8 cellular contexts compared by ENCODE assay signal in genomic region chr1:208731976-208732821, GRCh38.
DNase-seq lines count a peak whose midpoint lies in the region; ATAC-seq, FAIRE-seq and TF ChIP-seq lines count a peak whose summit lies in the region.

No MANE protein-coding gene starts in this region.

- H3K27me3 ChIP-seq in tibial artery, result no peaks in the 10 kb centered on the region

- no peak overlapping the region for H3K27ac ChIP-seq in tibial artery

- H3K36me3 Mint-ChIP-seq in stimulated activated naive B cell treated with anti-CD40 and anti-IgM and Interleukin-4, amounts not matched to agents 10 μg/mL and 1 μg/mL and 100 μg/mL, for 72 hours, result no peaks in the 10 kb centered on the region

- no peaks in the 10 kb centered on the region for H3K27me3 Mint-ChIP-seq in stimulated activated naive B cell treated with anti-CD40 and anti-IgM and Interleukin-4, amounts not matched to agents 10 μg/mL and 1 μg/mL and 100 μg/mL, for 72 hours

- H3K36me3 ChIP-seq in tibial artery, result no peaks in the 10 kb centered on the region

- H3K9me3 Mint-ChIP-seq in stimulated activated naive B cell treated with anti-CD40 and anti-IgM and Interleukin-4, amounts not matched to agents 10 μg/mL and 1 μg/mL and 100 μg/mL, for 72 hours, result no peaks in the 10 kb centered on the region

- no peak for TF ChIP-seq CTCF in tibial artery (IDR thresholded peaks at IDR 0.05)

- FAIRE-seq in GM12891 (lab: Jason Lieb, UNC), result no peak

- peak overlapping the region; percentile 36 to 75 for H3K4me3 Mint-ChIP-seq in stimulated activated naive B cell treated with anti-CD40 and anti-IgM and Interleukin-4, amounts not matched to agents 10 μg/mL and 1 μg/mL and 100 μg/mL, for 72 hours

- H3K4me1 ChIP-seq in tibial artery, result no peaks in the 10 kb centered on the region

- no peak overlapping the region for H3K4me3 ChIP-seq in tibial artery

- ATAC-seq in GM19351 (IDR thresholded peaks at IDR 0.05; ENCODE audit: unreplicated experiment) (peak; percentile 89), HG03354 (IDR thresholded peaks at IDR 0.05; ENCODE audit: poor library complexity, severe bottlenecking, unreplicated experiment) (peak; percentile 97)
- peak; percentile 48 to 60 for ATAC-seq in stimulated activated naive B cell treated with anti-CD40 and anti-IgM and Interleukin-4, amounts not matched to agents 10 μg/mL and 1 μg/mL and 100 μg/mL, for 72 hours (replicated peaks)

- peak; percentile 88 for DNase-seq in COR-L47 (lab: John Stamatoyannopoulos, UW)
- peak; percentile 96 for DNase-seq in SK-N-DZ (ENCODE audit: low spot score)
- no peak for DNase-seq in stimulated activated naive B cell treated with anti-CD40 and anti-IgM and Interleukin-4, amounts not matched to agents 10 μg/mL and 1 μg/mL and 100 μg/mL, for 72 hours
- no peak for DNase-seq in A172 (ENCODE audit: low spot score)
- no peak for DNase-seq in tibial artery
- no peak for DNase-seq in GM12891 (ENCODE audit: insufficient read length, low spot score)

- peak overlapping the region; percentile 20 for H3K27ac Mint-ChIP-seq in stimulated activated naive B cell treated with anti-CD40 and anti-IgM and Interleukin-4, amounts not matched to agents 10 μg/mL and 1 μg/mL and 100 μg/mL, for 72 hours

- TF ChIP-seq POLR2A in GM12891 (IDR thresholded peaks at IDR 0.05; ENCODE audit: low read depth, low read length), result no peak

- H3K9me3 ChIP-seq in tibial artery, result no peaks in the 10 kb centered on the region

- H3K4me1 Mint-ChIP-seq in stimulated activated naive B cell treated with anti-CD40 and anti-IgM and Interleukin-4, amounts not matched to agents 10 μg/mL and 1 μg/mL and 100 μg/mL, for 72 hours, result peaks cover 0 to 15% of the 10 kb centered on the region in 2 donors

- intact Hi-C loops in tibial artery (cut with DNase I; ENCODE audit: low total_unique reads), result no loop called here

TF ChIP-seq in GM12891, 5 proteins besides CTCF, POLR2A, EP300 and RAD21:
- TF ChIP-seq SPI1 (IDR thresholded peaks at IDR 0.05; ENCODE audit: low read depth, low read length) (no peak), PAX5 (IDR thresholded peaks at IDR 0.05; ENCODE audit: insufficient read depth, low read length, severe bottlenecking) (no peak), POU2F2 (IDR thresholded peaks at IDR 0.05; ENCODE audit: low read depth, low read length) (no peak), TAF1 (IDR thresholded peaks at IDR 0.05; ENCODE audit: low read depth, low read length) (no peak), POLR2AphosphoS5 (IDR thresholded peaks at IDR 0.05; ENCODE audit: low read depth, low read length) (no peak)
TF ChIP-seq in GM12891: peak in this region for 0.

Comparison
In these comparisons a context has a peak if more than half of its experiments do, and no peak if none do; other contexts are left out.
1. DNase-seq: peak in COR-L47 (single experiment) and SK-N-DZ (single experiment); none in stimulated activated naive B cell treated with anti-CD40 and anti-IgM and Interleukin-4, amounts not matched to agents 10 μg/mL and 1 μg/mL and 100 μg/mL, for 72 hours (single experiment), A172 (single experiment), tibial artery (0 of 2) and GM12891 (single experiment).
2. Peak in every context shown above with its lines, with median percentiles within 50 percentile points of each other: ATAC-seq.